Comparison of ENCODE assay signal across 27 cellular contexts in the genomic region with DNA sequence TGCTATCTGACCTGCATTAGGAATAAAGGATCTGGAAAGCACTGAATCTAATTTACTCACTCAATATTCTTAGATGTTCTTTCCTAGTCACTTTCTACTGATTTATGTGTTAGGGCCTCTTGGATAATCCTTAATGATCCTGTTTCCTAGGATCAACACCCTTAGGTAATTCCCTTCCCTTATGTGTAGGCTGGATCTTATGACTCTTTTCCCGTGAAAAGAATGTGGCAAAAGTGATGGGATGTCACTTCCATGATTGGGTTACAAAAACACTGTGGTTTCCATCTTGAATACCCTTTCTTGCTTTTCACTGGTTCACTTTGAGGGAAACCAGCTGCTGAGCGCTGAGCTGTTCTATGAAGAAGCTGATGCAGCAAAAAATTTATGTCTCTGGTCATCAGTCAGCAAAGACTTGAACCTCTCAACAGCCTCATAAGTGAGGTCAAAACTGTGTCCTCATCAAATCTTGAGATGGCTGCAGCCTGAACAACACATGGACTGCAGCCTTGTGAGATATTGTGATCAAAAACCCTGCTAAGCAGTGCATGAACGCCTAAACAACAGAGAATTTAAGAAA.
"Had no signal": no experiment of that assay in that cellular context is flagged by ENCODE, and none has a peak within 500 bp of the region (broad histone marks: within the 10 kb centered on the region; RNA-seq: fewer than 3 reads in every experiment).

No MANE protein-coding gene starts in this region.

- H3K4me1 Mint-ChIP-seq: naive thymus-derived CD8-positive, alpha-beta T cell; stimulated activated memory B cell treated with anti-CD40 and anti-IgM and Interleukin-4, amounts not matched to agents 10 μg/mL and 1 μg/mL and 100 μg/mL, for 72 hours; stimulated activated naive CD8-positive, alpha-beta T cell treated with anti-CD3 and anti-CD28 coated beads, Interleukin-15, amount 100 ng/mL, for 72 hours had no signal

- H3K27ac ChIP-seq: heart right ventricle, left lung, lower lobe of right lung, pancreas, prostate gland, tibial nerve, upper lobe of left lung had no signal

- H3K4me3 ChIP-seq: heart right ventricle, left lung, lower lobe of right lung, pancreas, prostate gland, smooth muscle cell, tibial nerve, upper lobe of left lung had no signal

- H3K4me3 Mint-ChIP-seq: naive thymus-derived CD8-positive, alpha-beta T cell; stimulated activated memory B cell treated with anti-CD40 and anti-IgM and Interleukin-4, amounts not matched to agents 10 μg/mL and 1 μg/mL and 100 μg/mL, for 72 hours; stimulated activated naive CD8-positive, alpha-beta T cell treated with anti-CD3 and anti-CD28 coated beads, Interleukin-15, amount 100 ng/mL, for 72 hours had no signal

- FAIRE-seq: keratinocyte, pancreas had no signal

- H3K27ac Mint-ChIP-seq: naive thymus-derived CD8-positive, alpha-beta T cell; stimulated activated memory B cell treated with anti-CD40 and anti-IgM and Interleukin-4, amounts not matched to agents 10 μg/mL and 1 μg/mL and 100 μg/mL, for 72 hours; stimulated activated naive CD8-positive, alpha-beta T cell treated with anti-CD3 and anti-CD28 coated beads, Interleukin-15, amount 100 ng/mL, for 72 hours had no signal

- H3K36me3 Mint-ChIP-seq: naive thymus-derived CD8-positive, alpha-beta T cell; stimulated activated memory B cell treated with anti-CD40 and anti-IgM and Interleukin-4, amounts not matched to agents 10 μg/mL and 1 μg/mL and 100 μg/mL, for 72 hours had no signal

- DNase-seq: heart right ventricle; hippocampal formation; kidney glomerular epithelial cell; left cardiac atrium; left lung; lower lobe of right lung; mammary epithelial cell; mesenchymal stem cell; naive thymus-derived CD8-positive, alpha-beta T cell; nucleus accumbens; pancreas; posterior cingulate gyrus; retina; right cardiac atrium; stimulated activated CD4-positive, alpha-beta T cell treated with anti-CD3 and anti-CD28 coated beads, Interleukin-1b, Interleukin-23, amount 100 ng/mL, for 48 hours; stimulated activated CD4-positive, alpha-beta T cell treated with anti-CD3 and anti-CD28 coated beads, Interleukin-2, amount 100 ng/mL, for 48 hours; stimulated activated CD4-positive, alpha-beta T cell treated with anti-CD3 and anti-CD28 coated beads, Interleukin-4, amount 100 ng/mL, for 4 hours; stimulated activated CD8-positive, alpha-beta memory T cell treated with anti-CD3 and anti-CD28 coated beads, Interleukin-4, amount 100 ng/mL, for 48 hours; stimulated activated naive CD4-positive, alpha-beta T cell treated with Interleukin-2 at 50 U/mL for 16 hours; stimulated activated naive CD8-positive, alpha-beta T cell treated with anti-CD3 and anti-CD28 coated beads, Interleukin-15, amount 100 ng/mL, for 72 hours; substantia nigra; upper lobe of left lung had no signal

- ATAC-seq: heart right ventricle; left cardiac atrium; left lung; lower lobe of right lung; naive thymus-derived CD8-positive, alpha-beta T cell; pancreas; right cardiac atrium; stimulated activated memory B cell treated with anti-CD40 and anti-IgM and Interleukin-4, amounts not matched to agents 10 μg/mL and 1 μg/mL and 100 μg/mL, for 72 hours; stimulated activated naive CD8-positive, alpha-beta T cell treated with anti-CD3 and anti-CD28 coated beads, Interleukin-15, amount 100 ng/mL, for 72 hours had no signal

- H3K9me3 ChIP-seq: left lung, lower lobe of right lung, pancreas, prostate gland, tibial nerve, upper lobe of left lung had no signal

- H3K27me3 ChIP-seq: heart right ventricle, left lung, pancreas, tibial nerve, upper lobe of left lung had no signal

- H3K27me3 Mint-ChIP-seq: naive thymus-derived CD8-positive, alpha-beta T cell; stimulated activated memory B cell treated with anti-CD40 and anti-IgM and Interleukin-4, amounts not matched to agents 10 μg/mL and 1 μg/mL and 100 μg/mL, for 72 hours; stimulated activated naive CD8-positive, alpha-beta T cell treated with anti-CD3 and anti-CD28 coated beads, Interleukin-15, amount 100 ng/mL, for 72 hours had no signal

- H3K4me2 ChIP-seq: smooth muscle cell had no signal

- H3K36me3 ChIP-seq: heart right ventricle, left lung, lower lobe of right lung, pancreas, prostate gland, tibial nerve, upper lobe of left lung had no signal

- H3K4me1 ChIP-seq: heart right ventricle, left lung, lower lobe of right lung, pancreas, prostate gland, tibial nerve, upper lobe of left lung had no signal
